In the genomic region with DNA sequence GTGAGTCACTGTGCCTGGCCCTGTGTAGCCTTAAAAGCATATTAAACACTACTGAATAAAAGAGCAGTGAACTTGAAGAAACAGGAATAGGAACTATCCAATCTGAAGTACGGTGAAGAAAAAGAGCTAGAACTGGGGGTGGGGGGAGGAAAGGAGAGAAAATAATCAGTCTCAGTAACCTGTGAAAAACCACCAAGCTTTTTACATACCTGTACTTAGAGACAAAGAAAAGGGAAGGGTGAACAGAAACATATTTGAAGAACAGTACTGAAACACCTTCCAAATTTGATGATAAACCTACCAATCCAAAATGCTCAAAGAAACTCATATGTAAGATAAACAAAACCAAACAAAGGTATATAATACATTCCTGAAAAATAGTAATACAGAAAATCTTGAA, we compare ENCODE assay signal across 17 cellular contexts.
A peak's percentile ranks its signal among the peaks of the same experiment; 100 is the strongest.
DNase-seq lines count a peak whose midpoint lies in the region; ATAC-seq lines count a peak whose summit lies in the region.
"Had no signal": no experiment of that assay in that cellular context is flagged by ENCODE, and none has a peak within 500 bp of the region (broad histone marks: within the 10 kb centered on the region; RNA-seq: fewer than 3 reads in every experiment).

No MANE protein-coding gene starts in this region.

- H3K4me3 Mint-ChIP-seq in CD8-positive, alpha-beta memory T cell, result peak overlapping the region in 2 of 7 donors; percentile 6 to 26
- no peak overlapping the region for H3K4me3 Mint-ChIP-seq in activated T-helper 17 cell treated with anti-CD3 and anti-CD28 coated beads, Interleukin-2, amount 50 U/mL, for 72 hours
- H3K4me3 Mint-ChIP-seq: activated CD4-positive, alpha-beta memory T cell treated with anti-CD3 and anti-CD28 coated beads, Interleukin-2, amount 10 ng/mL, durations not matched to agents 7 days and 5 days; nephron had no signal

- peaks cover 0 to 3% (median 0%) of the 10 kb centered on the region in 5 donors for H3K9me3 Mint-ChIP-seq in CD8-positive, alpha-beta memory T cell
- H3K9me3 Mint-ChIP-seq in activated T-helper 17 cell treated with anti-CD3 and anti-CD28 coated beads, Interleukin-2, amount 50 U/mL, for 72 hours, result no peaks in the 10 kb centered on the region
- H3K9me3 Mint-ChIP-seq: activated CD4-positive, alpha-beta memory T cell treated with anti-CD3 and anti-CD28 coated beads, Interleukin-2, amount 10 ng/mL, durations not matched to agents 7 days and 5 days; nephron had no signal

- POLR2A ChIA-PET in CD8-positive, alpha-beta memory T cell (lab: Charles Lee), result no interaction called here

- no peak for DNase-seq in CD8-positive, alpha-beta memory T cell
- DNase-seq in left ventricle myocardium superior (no peak), T1000 (lab: John Stamatoyannopoulos, UW) (no peak), NCI-H2081 treated with DMSO at 0.1 percent for 48 hours (lab: John Stamatoyannopoulos, UW) (no peak), NCI-H1105 treated with DMSO at 0.1 percent for 48 hours (lab: John Stamatoyannopoulos, UW) (no peak)
- DNase-seq: activated CD4-positive, alpha-beta memory T cell treated with anti-CD3 and anti-CD28 coated beads, Interleukin-2, amount 10 ng/mL, durations not matched to agents 7 days and 5 days; activated effector memory CD4-positive, alpha-beta T cell treated with Interleukin-2 at 50 U/mL for 16 hours; cortex of kidney; gastrocnemius medialis; lower lobe of right lung; NCI-H2081 had no signal

- peak; percentile 52 for ATAC-seq in GM18517 (IDR thresholded peaks at IDR 0.05; ENCODE audit: unreplicated experiment)
- peak; percentile 50 for ATAC-seq in HG02610 (IDR thresholded peaks at IDR 0.05; ENCODE audit: unreplicated experiment)
- ATAC-seq in activated T-helper 17 cell treated with anti-CD3 and anti-CD28 coated beads, Interleukin-2, amount 50 U/mL, for 72 hours (replicated peaks), result peak; percentile 15
- no peak for ATAC-seq in left ventricle myocardium superior
- ATAC-seq: gastrocnemius medialis, lower lobe of right lung, SK-N-SH treated with all-trans-retinoic acid at 6 μM for 48 hours had no signal

- CTCF ChIA-PET in CD8-positive, alpha-beta memory T cell (lab: Charles Lee), result no interaction called here

- H3K4me1 Mint-ChIP-seq in CD8-positive, alpha-beta memory T cell, result peaks cover 16 to 28% (median 22%) of the 10 kb centered on the region in 3 donors
- peaks cover 16% of the 10 kb centered on the region for H3K4me1 Mint-ChIP-seq in activated T-helper 17 cell treated with anti-CD3 and anti-CD28 coated beads, Interleukin-2, amount 50 U/mL, for 72 hours
- H3K4me1 Mint-ChIP-seq: nephron had no signal

- no peaks in the 10 kb centered on the region for H3K27me3 ChIP-seq in CD8-positive, alpha-beta memory T cell (ENCODE audit: insufficient read depth, low read length, poor library complexity, severe bottlenecking)
- H3K27me3 ChIP-seq: gastrocnemius medialis had no signal

- no peak overlapping the region for H3K27ac ChIP-seq in CD8-positive, alpha-beta memory T cell (ENCODE audit: low read depth, low read length)
- H3K27ac ChIP-seq: epithelial cell of prostate, lower lobe of right lung had no signal

- peak overlapping the region in 5 of 8 donors; percentile 14 to 55 (median 38) for H3K27ac Mint-ChIP-seq in CD8-positive, alpha-beta memory T cell
- peak overlapping the region; percentile 60 for H3K27ac Mint-ChIP-seq in activated T-helper 17 cell treated with anti-CD3 and anti-CD28 coated beads, Interleukin-2, amount 50 U/mL, for 72 hours
- H3K27ac Mint-ChIP-seq: activated CD4-positive, alpha-beta memory T cell treated with anti-CD3 and anti-CD28 coated beads, Interleukin-2, amount 10 ng/mL, durations not matched to agents 7 days and 5 days; nephron had no signal

- intact Hi-C loops in left ventricle myocardium superior (cut with micrococcal nuclease), result no loop called here

- no peaks in the 10 kb centered on the region for H3K36me3 ChIP-seq in CD8-positive, alpha-beta memory T cell (ENCODE audit: insufficient read depth, low read length)
- H3K36me3 ChIP-seq: gastrocnemius medialis, lower lobe of right lung had no signal

- H3K4me3 ChIP-seq in CD8-positive, alpha-beta memory T cell (ENCODE audit: low read length), result no peak overlapping the region
- H3K4me3 ChIP-seq: gastrocnemius medialis, lower lobe of right lung had no signal

- H3K27me3 Mint-ChIP-seq in CD8-positive, alpha-beta memory T cell, result no peaks in the 10 kb centered on the region
- H3K27me3 Mint-ChIP-seq in activated T-helper 17 cell treated with anti-CD3 and anti-CD28 coated beads, Interleukin-2, amount 50 U/mL, for 72 hours, result no peaks in the 10 kb centered on the region
- H3K27me3 Mint-ChIP-seq: activated CD4-positive, alpha-beta memory T cell treated with anti-CD3 and anti-CD28 coated beads, Interleukin-2, amount 10 ng/mL, durations not matched to agents 7 days and 5 days had no signal

- H3K36me3 Mint-ChIP-seq in CD8-positive, alpha-beta memory T cell, result peaks cover 3 to 7% (median 4%) of the 10 kb centered on the region in 3 donors
- H3K36me3 Mint-ChIP-seq in activated T-helper 17 cell treated with anti-CD3 and anti-CD28 coated beads, Interleukin-2, amount 50 U/mL, for 72 hours (ENCODE audit: low read depth), result peaks cover 3% of the 10 kb centered on the region

- H3K9me3 ChIP-seq in CD8-positive, alpha-beta memory T cell (ENCODE audit: low read length), result no peaks in the 10 kb centered on the region
- H3K9me3 ChIP-seq: gastrocnemius medialis, lower lobe of right lung had no signal

- H3K4me1 ChIP-seq in CD8-positive, alpha-beta memory T cell (ENCODE audit: insufficient read depth, low read length), result peaks cover 6% of the 10 kb centered on the region
